ENCODE assay signal across 39 cellular contexts in the genomic region with DNA sequence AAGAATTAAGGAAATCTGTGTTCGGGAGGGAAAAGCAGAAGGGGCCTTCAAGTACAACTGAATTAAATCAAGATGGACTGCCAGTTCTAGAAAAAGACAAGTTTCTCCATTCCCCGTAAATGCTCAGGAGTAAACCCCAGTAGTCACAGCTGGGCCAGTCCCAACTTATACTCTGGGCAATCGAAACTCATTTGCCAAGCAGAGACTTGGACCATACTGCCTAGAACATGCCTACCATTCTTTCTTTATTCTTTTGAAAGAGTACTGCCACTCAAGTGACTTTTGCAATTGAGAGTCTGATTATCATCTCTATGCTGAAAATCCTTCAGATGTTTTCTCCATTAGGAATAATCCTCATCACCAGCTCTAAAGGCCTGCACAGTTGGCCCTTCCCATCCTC. TPM values are rescaled to one million over a fixed set of nuclear protein-coding genes. Genes with fewer than 3 reads are reported as not detected.
"Had no signal": no experiment of that assay in that cellular context is flagged by ENCODE, and none has a peak within 500 bp of the region (broad histone marks: within the 10 kb centered on the region; RNA-seq: fewer than 3 reads in every experiment).

No MANE protein-coding gene starts in this region.

- H3K27ac ChIP-seq: adrenal gland, ascending aorta, body of pancreas, brain microvascular endothelial cell, breast epithelium, cardiac muscle cell had no signal

- H3K27ac Mint-ChIP-seq: activated naive CD4-positive, alpha-beta T cell treated with anti-CD3 and anti-CD28 coated beads for 36 hours; activated naive CD4-positive, alpha-beta T cell treated with anti-CD3 and anti-CD28 coated beads, Interleukin-2, amount 10 ng/mL, durations not matched to agents 7 days and 5 days; activated naive CD8-positive, alpha-beta T cell; activated naive CD8-positive, alpha-beta T cell treated with anti-CD3 and anti-CD28 coated beads for 36 hours; activated naive CD8-positive, alpha-beta T cell treated with anti-CD3 and anti-CD28 coated beads, Interleukin-2, amount 10 ng/mL, durations not matched to agents 7 days and 5 days; activated naive CD8-positive, alpha-beta T cell treated with anti-CD3 and anti-CD28 coated beads, Interleukin-2, amount 50 U/mL, for 24 hours; activated T-cell treated with anti-CD3 and anti-CD28 coated beads, Interleukin-2, amount 50 U/mL, for 24 hours; activated T-helper 1 cell treated with anti-CD3 and anti-CD28 coated beads, Interleukin-12 subunit alpha, Interleukin-12 subunit beta, Interleukin-2, Interleukin-4 antibody, amounts not matched to agents 30 ng/mL and 10 ng/mL and 1 ng/mL, durations not matched to agents 14 hours and 24 hours and 36 hours; activated T-helper 17 cell treated with anti-CD3 and anti-CD28 coated beads, Interleukin-2, amount 50 U/mL, for 72 hours; activated T-helper 2 cell treated with anti-CD3 and anti-CD28 coated beads, Interferon-gamma antibody, Interleukin-2, Interleukin-4, amounts not matched to agents 10 μg/mL and 5 μg/mL and 100 μg/mL, durations not matched to agents 14 hours and 24 hours and 36 hours; brain had no signal

- H3K9me3 ChIP-seq: adrenal gland, ascending aorta, body of pancreas, breast epithelium had no signal

- H3K4me3 Mint-ChIP-seq: activated naive CD4-positive, alpha-beta T cell treated with anti-CD3 and anti-CD28 coated beads for 36 hours; activated naive CD4-positive, alpha-beta T cell treated with anti-CD3 and anti-CD28 coated beads, Interleukin-2, amount 10 ng/mL, durations not matched to agents 7 days and 5 days; activated naive CD4-positive, alpha-beta T cell treated with anti-CD3 and anti-CD28 coated beads, Interleukin-2, amount 50 U/mL, for 24 hours; activated naive CD8-positive, alpha-beta T cell; activated naive CD8-positive, alpha-beta T cell treated with anti-CD3 and anti-CD28 coated beads for 36 hours; activated naive CD8-positive, alpha-beta T cell treated with anti-CD3 and anti-CD28 coated beads, Interleukin-2, amount 10 ng/mL, durations not matched to agents 7 days and 5 days; activated naive CD8-positive, alpha-beta T cell treated with anti-CD3 and anti-CD28 coated beads, Interleukin-2, amount 50 U/mL, for 24 hours; activated T-cell treated with anti-CD3 and anti-CD28 coated beads, Interleukin-2, amount 50 U/mL, for 24 hours; activated T-cell treated with anti-CD3 and anti-CD28 coated beads, Interleukin-2, amount 50 U/mL, for 4 hours; activated T-cell treated with anti-CD3 and anti-CD28 coated beads, Interleukin-2, amount 50 U/mL, for 72 hours; activated T-helper 1 cell treated with anti-CD3 and anti-CD28 coated beads, Interleukin-12 subunit alpha, Interleukin-12 subunit beta, Interleukin-2, Interleukin-4 antibody, amounts not matched to agents 30 ng/mL and 10 ng/mL and 1 ng/mL, durations not matched to agents 14 hours and 24 hours and 36 hours; activated T-helper 17 cell treated with anti-CD3 and anti-CD28 coated beads, Interleukin-2, amount 50 U/mL, for 72 hours; brain; central memory CD8-positive, alpha-beta T cell had no signal

- H3K27me3 Mint-ChIP-seq: activated naive CD4-positive, alpha-beta T cell treated with anti-CD3 and anti-CD28 coated beads, Interleukin-2, amount 10 ng/mL, durations not matched to agents 7 days and 5 days; activated naive CD4-positive, alpha-beta T cell treated with anti-CD3 and anti-CD28 coated beads, Interleukin-2, amount 50 U/mL, for 24 hours; activated naive CD8-positive, alpha-beta T cell; activated naive CD8-positive, alpha-beta T cell treated with anti-CD3 and anti-CD28 coated beads for 36 hours; activated naive CD8-positive, alpha-beta T cell treated with anti-CD3 and anti-CD28 coated beads, Interleukin-2, amount 10 ng/mL, durations not matched to agents 7 days and 5 days; activated naive CD8-positive, alpha-beta T cell treated with anti-CD3 and anti-CD28 coated beads, Interleukin-2, amount 50 U/mL, for 24 hours; activated T-cell treated with anti-CD3 and anti-CD28 coated beads, Interleukin-2, amount 50 U/mL, for 24 hours; activated T-helper 17 cell treated with anti-CD3 and anti-CD28 coated beads, Interleukin-2, amount 50 U/mL, for 72 hours; brain; central memory CD8-positive, alpha-beta T cell had no signal

- H3K4me3 ChIP-seq: adrenal gland, ascending aorta, body of pancreas, breast epithelium, cardiac muscle cell had no signal

- H3K9me3 Mint-ChIP-seq: activated naive CD4-positive, alpha-beta T cell treated with anti-CD3 and anti-CD28 coated beads for 36 hours; activated naive CD4-positive, alpha-beta T cell treated with anti-CD3 and anti-CD28 coated beads, Interleukin-2, amount 10 ng/mL, durations not matched to agents 7 days and 5 days; activated naive CD4-positive, alpha-beta T cell treated with anti-CD3 and anti-CD28 coated beads, Interleukin-2, amount 50 U/mL, for 24 hours; activated naive CD4-positive, alpha-beta T cell treated with anti-CD3 and anti-CD28 coated beads, Interleukin-2, amount 50 U/mL, for 72 hours; activated naive CD8-positive, alpha-beta T cell treated with anti-CD3 and anti-CD28 coated beads for 36 hours; activated naive CD8-positive, alpha-beta T cell treated with anti-CD3 and anti-CD28 coated beads, Interleukin-2, amount 10 ng/mL, durations not matched to agents 7 days and 5 days; activated naive CD8-positive, alpha-beta T cell treated with anti-CD3 and anti-CD28 coated beads, Interleukin-2, amount 50 U/mL, for 24 hours; activated T-cell treated with anti-CD3 and anti-CD28 coated beads, Interleukin-2, amount 50 U/mL, for 24 hours; activated T-cell treated with anti-CD3 and anti-CD28 coated beads, Interleukin-2, amount 50 U/mL, for 4 hours; activated T-cell treated with anti-CD3 and anti-CD28 coated beads, Interleukin-2, amount 50 U/mL, for 72 hours; activated T-helper 1 cell treated with anti-CD3 and anti-CD28 coated beads, Interleukin-12 subunit alpha, Interleukin-12 subunit beta, Interleukin-2, Interleukin-4 antibody, amounts not matched to agents 30 ng/mL and 10 ng/mL and 1 ng/mL, durations not matched to agents 14 hours and 24 hours and 36 hours; activated T-helper 17 cell treated with anti-CD3 and anti-CD28 coated beads, Interleukin-2, amount 50 U/mL, for 72 hours; activated T-helper 2 cell treated with anti-CD3 and anti-CD28 coated beads, Interferon-gamma antibody, Interleukin-2, Interleukin-4, amounts not matched to agents 10 μg/mL and 5 μg/mL and 100 μg/mL, durations not matched to agents 14 hours and 24 hours and 36 hours; brain; central memory CD8-positive, alpha-beta T cell had no signal

- DNase-seq: activated effector memory CD4-positive, alpha-beta T cell treated with anti-CD3 and anti-CD28 coated beads, Interleukin-2, amount 50 U/mL, for 16 hours; activated effector memory CD4-positive, alpha-beta T cell treated with Interleukin-2 at 50 U/mL for 16 hours; activated gamma-delta T cell; activated gamma-delta T cell treated with Interleukin-2 at 50 U/mL for 16 hours; activated naive CD4-positive, alpha-beta T cell; activated naive CD4-positive, alpha-beta T cell treated with anti-CD3 and anti-CD28 coated beads for 36 hours; activated naive CD4-positive, alpha-beta T cell treated with anti-CD3 and anti-CD28 coated beads, Interleukin-2, amount 10 ng/mL, durations not matched to agents 7 days and 5 days; activated naive CD4-positive, alpha-beta T cell treated with anti-CD3 and anti-CD28 coated beads, Interleukin-2, amount 50 U/mL, for 16 hours; activated naive CD4-positive, alpha-beta T cell treated with Interleukin-2 at 50 U/mL for 16 hours; activated naive CD8-positive, alpha-beta T cell treated with anti-CD3 and anti-CD28 coated beads for 36 hours; activated naive CD8-positive, alpha-beta T cell treated with anti-CD3 and anti-CD28 coated beads, Interleukin-2, amount 10 ng/mL, durations not matched to agents 7 days and 5 days; activated naive CD8-positive, alpha-beta T cell treated with anti-CD3 and anti-CD28 coated beads, Interleukin-2, amount 50 U/mL, for 24 hours; activated T-cell treated with anti-CD3 and anti-CD28 coated beads, Interleukin-2, amount 50 U/mL, for 1 hour; activated T-cell treated with anti-CD3 and anti-CD28 coated beads, Interleukin-2, amount 50 U/mL, for 24 hours; activated T-cell treated with anti-CD3 and anti-CD28 coated beads, Interleukin-2, amount 50 U/mL, for 4 hours; activated T-cell treated with anti-CD3 and anti-CD28 coated beads, Interleukin-2, amount 50 U/mL, for 48 hours; activated T-cell treated with anti-CD3 and anti-CD28 coated beads, Interleukin-2, amount 50 U/mL, for 72 hours; adrenal gland; amniotic stem cell; amygdala; anterior cingulate cortex; aorta; body of pancreas; brain microvascular endothelial cell; caudate nucleus; central memory CD4-positive, alpha-beta T cell; cerebellar nuclear complex had no signal

- H3K4me1 ChIP-seq: adrenal gland, ascending aorta, body of pancreas, breast epithelium had no signal

- ATAC-seq: activated naive CD4-positive, alpha-beta T cell treated with anti-CD3 and anti-CD28 coated beads, Interleukin-2, amount 50 U/mL, for 72 hours; activated naive CD8-positive, alpha-beta T cell treated with anti-CD3 and anti-CD28 coated beads, Interleukin-2, amount 50 U/mL, for 24 hours; activated T-cell treated with anti-CD3 and anti-CD28 coated beads, Interleukin-2, amount 50 U/mL, for 4 hours; activated T-cell treated with anti-CD3 and anti-CD28 coated beads, Interleukin-2, amount 50 U/mL, for 72 hours; activated T-helper 17 cell treated with anti-CD3 and anti-CD28 coated beads, Interleukin-2, amount 50 U/mL, for 72 hours; body of pancreas had no signal

- H3K27me3 ChIP-seq: adrenal gland, ascending aorta, body of pancreas, brain microvascular endothelial cell, breast epithelium, cardiac muscle cell had no signal

- H3K4me1 Mint-ChIP-seq: brain had no signal

RNA-seq across cellular contexts. Expression of gene ANKRD1, which starts 27.7 kb away (rescaled TPM):
- total RNA-seq: activated naive CD4-positive, alpha-beta T cell treated with anti-CD3 and anti-CD28 coated beads for 36 hours; activated naive CD4-positive, alpha-beta T cell treated with anti-CD3 and anti-CD28 coated beads, Interleukin-2, amount 50 U/mL, for 72 hours; activated naive CD8-positive, alpha-beta T cell treated with anti-CD3 and anti-CD28 coated beads for 36 hours; activated naive CD8-positive, alpha-beta T cell treated with anti-CD3 and anti-CD28 coated beads, Interleukin-2, amount 10 ng/mL, durations not matched to agents 7 days and 5 days; activated T-cell treated with anti-CD3 and anti-CD28 coated beads, Interleukin-2, amount 50 U/mL, for 4 hours; activated T-cell treated with anti-CD3 and anti-CD28 coated beads, Interleukin-2, amount 50 U/mL, for 72 hours; activated T-helper 1 cell treated with anti-CD3 and anti-CD28 coated beads, Interleukin-12 subunit alpha, Interleukin-12 subunit beta, Interleukin-2, Interleukin-4 antibody, amounts not matched to agents 30 ng/mL and 10 ng/mL and 1 ng/mL, durations not matched to agents 14 hours and 24 hours and 36 hours; activated T-helper 17 cell treated with anti-CD3 and anti-CD28 coated beads, Interleukin-2, amount 50 U/mL, for 72 hours; activated T-helper 2 cell treated with anti-CD3 and anti-CD28 coated beads, Interferon-gamma antibody, Interleukin-2, Interleukin-4, amounts not matched to agents 10 μg/mL and 5 μg/mL and 100 μg/mL, durations not matched to agents 14 hours and 24 hours and 36 hours; cerebellum had no signal

RNA-seq across cellular contexts. Expression of gene HTR7, which starts 35.4 kb away (rescaled TPM):
- total RNA-seq: activated naive CD8-positive, alpha-beta T cell treated with anti-CD3 and anti-CD28 coated beads for 36 hours; activated T-cell treated with anti-CD3 and anti-CD28 coated beads, Interleukin-2, amount 50 U/mL, for 4 hours; activated T-helper 1 cell treated with anti-CD3 and anti-CD28 coated beads, Interleukin-12 subunit alpha, Interleukin-12 subunit beta, Interleukin-2, Interleukin-4 antibody, amounts not matched to agents 30 ng/mL and 10 ng/mL and 1 ng/mL, durations not matched to agents 14 hours and 24 hours and 36 hours; activated T-helper 2 cell treated with anti-CD3 and anti-CD28 coated beads, Interferon-gamma antibody, Interleukin-2, Interleukin-4, amounts not matched to agents 10 μg/mL and 5 μg/mL and 100 μg/mL, durations not matched to agents 14 hours and 24 hours and 36 hours; body of pancreas; cardiac muscle cell had no signal
- polyA plus RNA-seq: cardiac muscle cell had no signal
